ENCODE assay signal across 22 cellular contexts in genomic region chr11:43986881-43987280, GRCh38. TPM values are rescaled to one million over a fixed set of nuclear protein-coding genes. Genes with fewer than 3 reads are reported as not detected.
DNase-seq lines count a peak whose midpoint lies in the region; ATAC-seq, FAIRE-seq and TF ChIP-seq lines count a peak whose summit lies in the region.
"Had no signal": no experiment of that assay in that cellular context is flagged by ENCODE, and none has a peak within 500 bp of the region (broad histone marks: within the 10 kb centered on the region; RNA-seq: fewer than 3 reads in every experiment).

No MANE protein-coding gene starts in this region.

- TF ChIP-seq POLR2A in spleen (IDR thresholded peaks at IDR 0.05) = no peak

- H3K4me3 ChIP-seq in GM23248 (peak overlapping the region; percentile 42; the same call in 1 of the 2 replicates), astrocyte (ENCODE audit: insufficient read depth, low read depth, low read length) (no peak overlapping the region), lung (no peak overlapping the region), spleen (no peak overlapping the region)
- H3K4me3 ChIP-seq: body of pancreas, hepatocyte had no signal

- H3K79me2 ChIP-seq in GM23248 (ENCODE audit: insufficient read depth) (no peaks in the 10 kb centered on the region), astrocyte (ENCODE audit: insufficient read depth, low read length) (no peaks in the 10 kb centered on the region)
- H3K79me2 ChIP-seq: hepatocyte had no signal

- H3K9me3 Mint-ChIP-seq in astrocyte (ENCODE audit: unreplicated experiment) = no peaks in the 10 kb centered on the region
- H3K9me3 Mint-ChIP-seq: memory B cell; stimulated activated naive CD8-positive, alpha-beta T cell treated with anti-CD3 and anti-CD28 coated beads, Interleukin-15, amount 100 ng/mL, for 72 hours had no signal

- FAIRE-seq in astrocyte (lab: Jason Lieb, UNC) = no peak
- FAIRE-seq: colon, GM18507, small intestine had no signal

- intact Hi-C loops in spleen (cut with DNase I; ENCODE audit: low total_unique reads) = no loop called here

- no peaks in the 10 kb centered on the region for H3K9me3 ChIP-seq in GM23248 (ENCODE audit: low read depth)
- no peaks in the 10 kb centered on the region for H3K9me3 ChIP-seq in astrocyte (ENCODE audit: insufficient read depth, low read depth, low read length)
- H3K9me3 ChIP-seq in lung (ENCODE audit: control insufficient read depth in 2 of 2, insufficient read depth in 1 of 2, low read length in 1 of 2) = no peaks in the 10 kb centered on the region
- H3K9me3 ChIP-seq in spleen = no peaks in the 10 kb centered on the region
- H3K9me3 ChIP-seq: body of pancreas had no signal

- DNase-seq in GM23248 = no peak
- DNase-seq in astrocyte (ENCODE audit: low read depth) = no peak
- DNase-seq in lung (ENCODE audit: low spot score) = no peak
- DNase-seq in spleen = no peak
- DNase-seq in dermis blood vessel endothelial cell = no peak
- DNase-seq in HuH-7.5 (ENCODE audit: low spot score) = no peak
- DNase-seq in OCI-M2 (lab: John Stamatoyannopoulos, UW; ENCODE audit: unreplicated experiment) = no peak
- DNase-seq: activated CD8-positive, alpha-beta memory T cell treated with anti-CD3 and anti-CD28 coated beads, Interleukin-2, amount 10 ng/mL, durations not matched to agents 7 days and 5 days; naive thymus-derived CD4-positive, alpha-beta T cell; NCI-H2107; stimulated activated CD4-positive, alpha-beta T cell treated with anti-CD3 and anti-CD28 coated beads, Interleukin-4, amount 100 ng/mL, for 24 hours; stimulated activated naive CD8-positive, alpha-beta T cell treated with anti-CD3 and anti-CD28 coated beads, Interleukin-15, amount 100 ng/mL, for 72 hours; SW 1271 had no signal

- H3K4me2 ChIP-seq in GM23248 (ENCODE audit: unreplicated experiment) = peak overlapping the region; percentile 65
- H3K4me2 ChIP-seq in astrocyte (ENCODE audit: low read length) = peak overlapping the region; percentile 81

- H3K27me3 ChIP-seq in GM23248 (replicated peaks; ENCODE audit: insufficient read depth) (no peaks in the 10 kb centered on the region), astrocyte (ENCODE audit: insufficient read depth, low read length) (peaks cover under 1% of the 10 kb centered on the region), lung (ENCODE audit: control insufficient read depth, insufficient read depth) (no peaks in the 10 kb centered on the region), spleen (replicated peaks in 1 of 7) (peaks cover 0 to 39% (median 0%) of the 10 kb centered on the region in 7 donors)
- H3K27me3 ChIP-seq: body of pancreas, hepatocyte had no signal

- no peaks in the 10 kb centered on the region for H3K9me2 ChIP-seq in GM23248 (ENCODE audit: insufficient read depth)

- H3K4me1 ChIP-seq in GM23248 (ENCODE audit: insufficient read depth) (peaks cover 17% of the 10 kb centered on the region), astrocyte (ENCODE audit: insufficient read depth, low read length) (peaks cover 32% of the 10 kb centered on the region), lung (ENCODE audit: control insufficient read depth in 2 of 2, insufficient read depth in 2 of 2, low read length in 2 of 2) (peaks cover 0 to 31% of the 10 kb centered on the region in 2 donors), spleen (peaks cover 0 to 44% (median 12%) of the 10 kb centered on the region in 6 donors)

- in situ Hi-C loops in GM23248 (cut with MboI) = no loop called here

- peaks cover 6% of the 10 kb centered on the region for H3K27me3 Mint-ChIP-seq in astrocyte (ENCODE audit: low read depth, unreplicated experiment)

- H3K4me1 Mint-ChIP-seq in astrocyte (ENCODE audit: low read depth, unreplicated experiment) = peaks cover 49% of the 10 kb centered on the region
- H3K4me1 Mint-ChIP-seq: activated CD8-positive, alpha-beta memory T cell treated with anti-CD3 and anti-CD28 coated beads, Interleukin-2, amount 10 ng/mL, durations not matched to agents 7 days and 5 days; memory B cell; stimulated activated naive CD8-positive, alpha-beta T cell treated with anti-CD3 and anti-CD28 coated beads, Interleukin-15, amount 100 ng/mL, for 72 hours had no signal

- peak overlapping the region; percentile 20 for H3K9ac ChIP-seq in GM23248
- H3K9ac ChIP-seq in astrocyte (ENCODE audit: low read length) = peak overlapping the region; percentile 81

- H3K4me3 Mint-ChIP-seq in astrocyte (ENCODE audit: unreplicated experiment) = no peak overlapping the region
- H3K4me3 Mint-ChIP-seq: activated CD8-positive, alpha-beta memory T cell treated with anti-CD3 and anti-CD28 coated beads, Interleukin-2, amount 10 ng/mL, durations not matched to agents 7 days and 5 days; activated naive CD8-positive, alpha-beta T cell; memory B cell; naive thymus-derived CD4-positive, alpha-beta T cell; stimulated activated naive CD8-positive, alpha-beta T cell treated with anti-CD3 and anti-CD28 coated beads, Interleukin-15, amount 100 ng/mL, for 72 hours had no signal

- H3F3A ChIP-seq in GM23248 (ENCODE audit: insufficient read depth) = peaks cover 9% of the 10 kb centered on the region; the same call in 1 of the 2 replicates

- H4K20me1 ChIP-seq in GM23248 (ENCODE audit: insufficient read depth) (no peaks in the 10 kb centered on the region), astrocyte (ENCODE audit: insufficient read depth, low read length) (no peaks in the 10 kb centered on the region)

- ATAC-seq in lung (ENCODE audit: insufficient read depth, low FRiP score) (no peak), HG02938 (IDR thresholded peaks at IDR 0.05; ENCODE audit: unreplicated experiment) (no peak)
- ATAC-seq: activated CD8-positive, alpha-beta memory T cell treated with anti-CD3 and anti-CD28 coated beads, Interleukin-2, amount 10 ng/mL, durations not matched to agents 7 days and 5 days; naive thymus-derived CD4-positive, alpha-beta T cell; stimulated activated naive CD8-positive, alpha-beta T cell treated with anti-CD3 and anti-CD28 coated beads, Interleukin-15, amount 100 ng/mL, for 72 hours had no signal

- peak overlapping the region; percentile 52 for H3K27ac ChIP-seq in GM23248
- peak overlapping the region; percentile 94 for H3K27ac ChIP-seq in astrocyte (ENCODE audit: low read depth, low read length)
- H3K27ac ChIP-seq in lung (ENCODE audit: low read depth in 1 of 2, low read length in 1 of 2) = peak overlapping the region; percentile 0 to 26
- H3K27ac ChIP-seq in spleen = peak overlapping the region in 5 of 8 donors; percentile 33 to 66 (median 61)
- H3K27ac ChIP-seq: C4-2B had no signal

- TF ChIP-seq CTCF in astrocyte (IDR thresholded peaks at IDR 0.05; ENCODE audit: insufficient read depth, low read depth, low read length) = no peak
- TF ChIP-seq CTCF in lung (IDR thresholded peaks at IDR 0.05; ENCODE audit: control extremely low read depth, extremely low read depth) = no peak
- TF ChIP-seq CTCF in spleen (IDR thresholded peaks at IDR 0.05 in 8 of 11, conservative IDR thresholded peaks at IDR 0.05 in 3 of 11) = no peak

- H2AFZ ChIP-seq in GM23248 = peak overlapping the region; percentile 27; the same call in 1 of the 2 replicates
- peak overlapping the region; percentile 57 for H2AFZ ChIP-seq in astrocyte (ENCODE audit: low read depth, low read length)
- H2AFZ ChIP-seq: hepatocyte had no signal

- H3K36me3 Mint-ChIP-seq in astrocyte (ENCODE audit: low read depth, unreplicated experiment) = no peaks in the 10 kb centered on the region
- H3K36me3 Mint-ChIP-seq: activated CD8-positive, alpha-beta memory T cell treated with anti-CD3 and anti-CD28 coated beads, Interleukin-2, amount 10 ng/mL, durations not matched to agents 7 days and 5 days; activated naive CD8-positive, alpha-beta T cell; memory B cell; naive thymus-derived CD4-positive, alpha-beta T cell had no signal

- H3K27ac Mint-ChIP-seq in astrocyte (ENCODE audit: unreplicated experiment) = no peak overlapping the region
- H3K27ac Mint-ChIP-seq: activated CD8-positive, alpha-beta memory T cell treated with anti-CD3 and anti-CD28 coated beads, Interleukin-2, amount 10 ng/mL, durations not matched to agents 7 days and 5 days; activated naive CD8-positive, alpha-beta T cell; memory B cell; naive thymus-derived CD4-positive, alpha-beta T cell; stimulated activated naive CD8-positive, alpha-beta T cell treated with anti-CD3 and anti-CD28 coated beads, Interleukin-15, amount 100 ng/mL, for 72 hours had no signal

- H3K36me3 ChIP-seq in GM23248 (ENCODE audit: low read depth) = no peaks in the 10 kb centered on the region
- no peaks in the 10 kb centered on the region for H3K36me3 ChIP-seq in astrocyte (ENCODE audit: insufficient read depth, low read length)
- no peaks in the 10 kb centered on the region for H3K36me3 ChIP-seq in lung (ENCODE audit: control insufficient read depth in 2 of 2, insufficient read depth in 2 of 2, low read length in 2 of 2)
- no peaks in the 10 kb centered on the region for H3K36me3 ChIP-seq in spleen

- 60 to 66% methylated on average over 4 of the region's 4 CpGs for WGBS in GM23248 (ENCODE audit: low coverage in 1 of 2, low lambda C conversion rate in 2 of 2, missing lambda C conversion rate in 2 of 2), 2 experiments
- WGBS in lung, 2 donors = 94 to 97% methylated on average over 4 of the region's 4 CpGs
- 81 to 92% (median 90%) methylated on average over 4 of the region's 4 CpGs for WGBS in spleen, 5 donors

RNA-seq across cellular contexts. Expression of gene C11orf96, which starts 44.4 kb away (rescaled TPM):
- 1.8 TPM in 2 replicates for total RNA-seq in GM23248 (2014; rRNA removed; shearing (Covaris generic))
- polyA plus RNA-seq in GM23248 (2016; fragmentation: Nextera tagmentation; extraction: Ambion mirVana) (0.38 and 1.1 TPM in 2 replicates), lung (100 to 1,000 TPM; 110 to 165 TPM), spleen (10 to 100 TPM; 13.2 to 26.7 (median 26.3) TPM)
- total RNA-seq in astrocyte (1.8 and 3.1 TPM in 2 replicates), lung (100 to 1,000 TPM in 1 of 2 donors, 10 to 100 TPM in 1; 29.0 to 103 TPM), spleen (100 to 1,000 TPM in 1 of 7 donors, 10 to 100 TPM in 6; 20.8 to 103 (median 68.4) TPM), dermis blood vessel endothelial cell (5.5 and 8.7 TPM in 2 replicates)
- polyA plus RNA-seq: naive thymus-derived CD4-positive, alpha-beta T cell had no signal

Comparison
In these comparisons a context has a peak if more than half of its experiments do, and no peak if none do; other contexts are left out.
1. H3K27ac ChIP-seq: peak in every context shown above with its lines; median percentile 94 in astrocyte; 61 in spleen; 52 in GM23248; 13 in lung.